33 cellular contexts compared by ENCODE assay signal in the genomic region with DNA sequence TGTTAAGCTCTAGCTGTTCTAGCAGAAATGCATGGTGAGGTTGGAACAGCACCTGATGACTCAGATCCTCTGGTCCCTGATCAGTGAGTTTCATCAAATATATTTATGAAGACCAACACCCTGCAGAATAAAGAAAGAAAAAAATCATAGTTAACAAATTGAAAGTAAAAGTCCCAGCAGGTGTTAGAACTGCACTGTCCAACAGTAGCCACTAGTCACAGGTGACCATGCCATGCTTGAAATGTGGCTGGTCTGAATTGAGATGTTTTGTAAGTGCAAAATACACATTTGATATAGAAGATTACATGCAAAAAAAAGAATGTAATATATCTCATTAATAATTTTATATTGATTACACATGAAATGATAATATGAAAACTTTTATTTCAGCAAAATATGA.
DNase-seq lines count a peak whose midpoint lies in the region; ATAC-seq, FAIRE-seq and TF ChIP-seq lines count a peak whose summit lies in the region.
"Had no signal": no experiment of that assay in that cellular context is flagged by ENCODE, and none has a peak within 500 bp of the region (broad histone marks: within the 10 kb centered on the region; RNA-seq: fewer than 3 reads in every experiment).

No MANE protein-coding gene starts in this region.

- intact Hi-C loops in K562 (cut with micrococcal nuclease) = no loop called here

- BruUV-seq in K562 (replicated peaks; lab: Mats Ljungman, UMichigan) = no TSS peak

- CTCF ChIA-PET in K562 (lab: Yijun Ruan, JAX; ENCODE audit: low intra/inter-chr PET ratio) (no interaction called here), HEK293T (lab: Yijun Ruan, JAX) (no interaction called here)

- no peak for FAIRE-seq in K562 (lab: Jason Lieb, UNC)
- FAIRE-seq: GM12892, islet of Langerhans, pancreas, urothelium cell line had no signal

- no peak for TF ChIP-seq POLR2A in K562 (conservative IDR thresholded peaks at IDR 0.05)

- no peaks in the 10 kb centered on the region for H3K36me3 ChIP-seq in K562 (ENCODE audit: control insufficient read depth, insufficient read depth, low read length)
- H3K36me3 ChIP-seq: BE2C, brain microvascular endothelial cell, HAP-1, left ventricle myocardium inferior, neural progenitor cell, pancreas, right atrium auricular region, spleen had no signal

- no peaks in the 10 kb centered on the region for H3K27me3 ChIP-seq in K562 (ENCODE audit: control insufficient read depth in 2 of 2, insufficient read depth in 2 of 2, low read length in 2 of 2)
- H3K27me3 ChIP-seq: BE2C, brain microvascular endothelial cell, neural progenitor cell, pancreas, right atrium auricular region, spleen had no signal

- no peak for TF ChIP-seq CTCF in K562 (IDR thresholded peaks at IDR 0.05 in 2 of 3, conservative IDR thresholded peaks at IDR 0.05 in 1 of 3; ENCODE audit: insufficient read depth in 2 of 3, low read depth in 1 of 3, low read length in 3 of 3)

- no peaks in the 10 kb centered on the region for H4K20me1 ChIP-seq in K562 (replicated peaks; ENCODE audit: control insufficient read depth, insufficient read depth, low read length)

- no peaks in the 10 kb centered on the region for H3K4me1 ChIP-seq in K562 (replicated peaks in 1 of 2; ENCODE audit: control insufficient read depth in 2 of 2, insufficient read depth in 2 of 2, low read length in 2 of 2)
- H3K4me1 ChIP-seq: BE2C, HAP-1, left ventricle myocardium inferior, neural progenitor cell, pancreas, right atrium auricular region, spleen had no signal

- no peak overlapping the region for H2AFZ ChIP-seq in K562 (ENCODE audit: low read depth, low read length)
- H2AFZ ChIP-seq: neural progenitor cell had no signal

- TF ChIP-seq EP300 in K562 (IDR thresholded peaks at IDR 0.05; ENCODE audit: low read length) = no peak

- TF ChIP-seq RAD21 in K562 (CRISPR knock-in tag; conservative IDR thresholded peaks at IDR 0.05 in 1 of 2, IDR thresholded peaks at IDR 0.05 in 1 of 2) = no peak

- ATAC-seq in GM18502 (IDR thresholded peaks at IDR 0.05; ENCODE audit: poor library complexity, unreplicated experiment) (peak; percentile 43), K562 (peak; percentile 59; the same call in 2 of the 3 replicates), HG02973 (IDR thresholded peaks at IDR 0.05; ENCODE audit: unreplicated experiment) (no peak)
- ATAC-seq: activated naive CD4-positive, alpha-beta T cell treated with anti-CD3 and anti-CD28 coated beads, Interleukin-2, amount 50 U/mL, for 72 hours; CD8-positive, alpha-beta T cell; pancreas; T-cell had no signal

- no peaks in the 10 kb centered on the region for H3K9me1 ChIP-seq in K562 (ENCODE audit: control insufficient read depth, insufficient read depth, low read length)

- DNase-seq in HT1080 (ENCODE audit: low read depth) (peak; percentile 26), K562 (ENCODE audit: extremely low read depth in 1 of 4, low spot score in 3 of 4) (no peak), iris pigment epithelial cell (ENCODE audit: low read depth) (peak; percentile 6), HEK293T (ENCODE audit: extremely low spot score) (no peak)
- no peak for DNase-seq in activated effector memory CD4-positive, alpha-beta T cell treated with Interleukin-2 at 50 U/mL for 16 hours
- DNase-seq: ACHN; activated CD4-positive, alpha-beta T cell treated with anti-CD3 and anti-CD28 coated beads, Interleukin-2, amount 10 ng/mL, durations not matched to agents 24 days and 14 days; activated CD8-positive, alpha-beta memory T cell treated with anti-CD3 and anti-CD28 coated beads for 24 hours; amygdala; BE2C; brain microvascular endothelial cell; CD8-positive, alpha-beta T cell; glutamatergic neuron; left ventricle myocardium inferior; mesendoderm; NCI-H146; NCI-H446 treated with DMSO at 0.1 percent for 48 hours; NCI-H774; pancreas; RPMI8226; spleen; stimulated activated CD4-positive, alpha-beta T cell treated with anti-CD3 and anti-CD28 coated beads, Interleukin-2, amount 100 ng/mL, for 24 hours; T-cell had no signal

- no peak overlapping the region for H3K9ac ChIP-seq in K562 (ENCODE audit: insufficient read depth in 1 of 2, low read depth in 2 of 2, low read length in 2 of 2)
- H3K9ac ChIP-seq: KMS-11, neural progenitor cell had no signal

- in situ Hi-C loops in K562 (cut with MboI) = no loop called here

- no peak overlapping the region for H3K4me2 ChIP-seq in K562 (ENCODE audit: insufficient read depth, low read length)
- H3K4me2 ChIP-seq: KMS-11, neural progenitor cell had no signal

- POLR2A ChIA-PET in K562 (lab: Yijun Ruan, JAX) (no interaction called here), HEK293T (lab: Yijun Ruan, JAX) (no interaction called here)

- no peak overlapping the region for H3K27ac ChIP-seq in K562 (ENCODE audit: extremely low read depth, low read depth, low read length)
- H3K27ac ChIP-seq: brain microvascular endothelial cell, KMS-11, left ventricle myocardium inferior, neural progenitor cell, pancreas, right atrium auricular region, spleen had no signal

- H3K9me3 ChIP-seq in K562 (replicated peaks; ENCODE audit: control insufficient read depth, insufficient read depth, low read depth, low read length) = no peaks in the 10 kb centered on the region
- H3K9me3 ChIP-seq: BE2C, HAP-1, left ventricle myocardium inferior, pancreas, right atrium auricular region, spleen had no signal

- no peak overlapping the region for H3K4me3 ChIP-seq in K562
- H3K4me3 ChIP-seq: HAP-1, left ventricle myocardium inferior, neural progenitor cell, pancreas, right atrium auricular region, spleen had no signal

- H3K79me2 ChIP-seq in K562 (ENCODE audit: control insufficient read depth, insufficient read depth, low read length) = no peaks in the 10 kb centered on the region

TF ChIP-seq in K562, 482 proteins besides CTCF, POLR2A, EP300 and RAD21:
- TF ChIP-seq KLF10 (CRISPR knock-in tag; IDR thresholded peaks at IDR 0.05) = no peak
- TF ChIP-seq SUPT5H (IDR thresholded peaks at IDR 0.05) = no peak

TF ChIP-seq in HEK293T, 16 proteins besides CTCF, POLR2A, EP300 and RAD21:
- no peak for TF ChIP-seq FOXK2 (IDR thresholded peaks at IDR 0.05)
- no peak for TF ChIP-seq NFRKB (IDR thresholded peaks at IDR 0.05)
- no peak for TF ChIP-seq HDGF (IDR thresholded peaks at IDR 0.05; ENCODE audit: borderline replicate concordance)
- TF ChIP-seq FOXA1 (IDR thresholded peaks at IDR 0.05) = no peak
- no peak for TF ChIP-seq LEF1 (IDR thresholded peaks at IDR 0.05; ENCODE audit: borderline replicate concordance)
- TF ChIP-seq TARDBP (IDR thresholded peaks at IDR 0.05) = no peak
- TF ChIP-seq FOXM1 (IDR thresholded peaks at IDR 0.05; ENCODE audit: borderline replicate concordance) = no peak
- no peak for TF ChIP-seq SUZ12 (IDR thresholded peaks at IDR 0.05)
- TF ChIP-seq BHLHE40 (IDR thresholded peaks at IDR 0.05; ENCODE audit: borderline replicate concordance) = no peak
- TF ChIP-seq, protein P1, sequence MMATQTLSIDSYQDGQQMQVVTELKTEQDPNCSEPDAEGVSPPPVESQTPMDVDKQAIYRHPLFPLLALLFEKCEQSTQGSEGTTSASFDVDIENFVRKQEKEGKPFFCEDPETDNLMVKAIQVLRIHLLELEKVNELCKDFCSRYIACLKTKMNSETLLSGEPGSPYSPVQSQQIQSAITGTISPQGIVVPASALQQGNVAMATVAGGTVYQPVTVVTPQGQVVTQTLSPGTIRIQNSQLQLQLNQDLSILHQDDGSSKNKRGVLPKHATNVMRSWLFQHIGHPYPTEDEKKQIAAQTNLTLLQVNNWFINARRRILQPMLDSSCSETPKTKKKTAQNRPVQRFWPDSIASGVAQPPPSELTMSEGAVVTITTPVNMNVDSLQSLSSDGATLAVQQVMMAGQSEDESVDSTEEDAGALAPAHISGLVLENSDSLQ (IDR thresholded peaks at IDR 0.05) = no peak
- no peak for TF ChIP-seq ZNF384 (IDR thresholded peaks at IDR 0.05)
TF ChIP-seq in HEK293T: peak in this region for 0.

Comparison
In these comparisons a context has a peak if more than half of its experiments do, and no peak if none do; other contexts are left out.
1. DNase-seq: peak in HT1080 (single experiment) and iris pigment epithelial cell (single experiment); none in K562 (0 of 4), activated effector memory CD4-positive, alpha-beta T cell treated with Interleukin-2 at 50 U/mL for 16 hours (single experiment) and HEK293T (single experiment).